1 cellular context compared by ENCODE assay signal in the genomic region with DNA sequence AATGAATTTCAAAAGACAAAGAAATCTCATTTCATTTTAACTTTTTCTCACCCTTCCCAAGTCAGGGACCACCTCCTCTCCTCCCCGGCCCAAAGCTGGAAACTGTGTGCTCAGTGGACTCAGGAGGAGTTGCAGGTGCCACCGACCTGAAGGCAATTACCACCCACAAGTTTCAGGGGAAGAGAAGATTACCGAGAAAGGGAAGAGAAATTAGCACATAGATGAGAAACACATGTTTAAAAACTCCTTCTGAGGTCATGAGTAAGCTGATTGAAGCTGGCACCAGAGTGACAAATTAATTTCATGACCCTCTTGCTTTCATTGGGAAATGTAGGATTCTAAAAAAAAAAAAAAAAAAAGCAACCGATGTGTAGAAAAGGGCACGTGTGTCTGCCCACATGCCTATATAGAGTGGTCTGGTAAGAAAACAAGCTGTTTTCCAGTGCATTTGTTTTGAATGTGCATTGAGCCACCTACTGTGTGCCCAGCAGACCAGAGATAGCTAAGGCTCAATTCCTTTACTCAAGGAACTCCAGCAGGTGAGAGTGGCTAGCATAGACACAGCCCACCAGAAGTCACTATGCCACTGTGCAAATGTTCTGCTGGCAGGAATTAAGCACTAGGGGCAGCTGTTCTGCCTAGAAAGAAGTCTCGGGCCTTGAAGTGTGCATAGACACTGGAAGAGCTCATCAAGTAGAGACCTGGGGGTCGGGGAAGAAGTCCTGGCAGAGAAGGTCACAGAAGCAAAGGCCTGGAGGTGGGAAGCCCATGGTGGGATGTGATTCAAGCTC.
TF ChIP-seq lines count a peak whose summit lies in the region.

No MANE protein-coding gene starts in this region.

TF ChIP-seq in GM12878, 131 proteins besides CTCF, POLR2A, EP300 and RAD21 (continued from another document and continues in another):
- TF ChIP-seq, protein P1, sequence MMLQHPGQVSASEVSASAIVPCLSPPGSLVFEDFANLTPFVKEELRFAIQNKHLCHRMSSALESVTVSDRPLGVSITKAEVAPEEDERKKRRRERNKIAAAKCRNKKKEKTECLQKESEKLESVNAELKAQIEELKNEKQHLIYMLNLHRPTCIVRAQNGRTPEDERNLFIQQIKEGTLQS (IDR thresholded peaks at IDR 0.05; ENCODE audit: borderline replicate concordance, extremely low read depth, low read depth, low read length): no peak
- TF ChIP-seq, protein P2, sequence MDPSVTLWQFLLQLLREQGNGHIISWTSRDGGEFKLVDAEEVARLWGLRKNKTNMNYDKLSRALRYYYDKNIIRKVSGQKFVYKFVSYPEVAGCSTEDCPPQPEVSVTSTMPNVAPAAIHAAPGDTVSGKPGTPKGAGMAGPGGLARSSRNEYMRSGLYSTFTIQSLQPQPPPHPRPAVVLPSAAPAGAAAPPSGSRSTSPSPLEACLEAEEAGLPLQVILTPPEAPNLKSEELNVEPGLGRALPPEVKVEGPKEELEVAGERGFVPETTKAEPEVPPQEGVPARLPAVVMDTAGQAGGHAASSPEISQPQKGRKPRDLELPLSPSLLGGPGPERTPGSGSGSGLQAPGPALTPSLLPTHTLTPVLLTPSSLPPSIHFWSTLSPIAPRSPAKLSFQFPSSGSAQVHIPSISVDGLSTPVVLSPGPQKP (IDR thresholded peaks at IDR 0.05; ENCODE audit: low read depth, low read length): no peak
- TF ChIP-seq TBL1XR1 (IDR thresholded peaks at IDR 0.05; ENCODE audit: low read depth, low read length): no peak
- TF ChIP-seq RBBP5 (conservative IDR thresholded peaks at IDR 0.05): no peak
- no peak for TF ChIP-seq ZNF384 (IDR thresholded peaks at IDR 0.05; ENCODE audit: borderline replicate concordance, low read depth, low read length)
- TF ChIP-seq TCF3 (IDR thresholded peaks at IDR 0.05; ENCODE audit: borderline replicate concordance, insufficient read depth, low read depth, low read length): no peak
- TF ChIP-seq RELA (IDR thresholded peaks at IDR 0.05; ENCODE audit: borderline replicate concordance, partially characterized antibody): no peak
- TF ChIP-seq IKZF1 (conservative IDR thresholded peaks at IDR 0.05): peak; percentile 63
- TF ChIP-seq, protein P3, sequence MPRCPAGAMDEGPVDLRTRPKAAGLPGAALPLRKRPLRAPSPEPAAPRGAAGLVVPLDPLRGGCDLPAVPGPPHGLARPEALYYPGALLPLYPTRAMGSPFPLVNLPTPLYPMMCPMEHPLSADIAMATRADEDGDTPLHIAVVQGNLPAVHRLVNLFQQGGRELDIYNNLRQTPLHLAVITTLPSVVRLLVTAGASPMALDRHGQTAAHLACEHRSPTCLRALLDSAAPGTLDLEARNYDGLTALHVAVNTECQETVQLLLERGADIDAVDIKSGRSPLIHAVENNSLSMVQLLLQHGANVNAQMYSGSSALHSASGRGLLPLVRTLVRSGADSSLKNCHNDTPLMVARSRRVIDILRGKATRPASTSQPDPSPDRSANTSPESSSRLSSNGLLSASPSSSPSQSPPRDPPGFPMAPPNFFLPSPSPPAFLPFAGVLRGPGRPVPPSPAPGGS (IDR thresholded peaks at IDR 0.05; ENCODE audit: borderline replicate concordance, insufficient read depth, low read depth, low read length, poor library complexity, severe bottlenecking): no peak
- no peak for TF ChIP-seq HCFC1 (IDR thresholded peaks at IDR 0.05; ENCODE audit: low read length)
- TF ChIP-seq, protein P4, sequence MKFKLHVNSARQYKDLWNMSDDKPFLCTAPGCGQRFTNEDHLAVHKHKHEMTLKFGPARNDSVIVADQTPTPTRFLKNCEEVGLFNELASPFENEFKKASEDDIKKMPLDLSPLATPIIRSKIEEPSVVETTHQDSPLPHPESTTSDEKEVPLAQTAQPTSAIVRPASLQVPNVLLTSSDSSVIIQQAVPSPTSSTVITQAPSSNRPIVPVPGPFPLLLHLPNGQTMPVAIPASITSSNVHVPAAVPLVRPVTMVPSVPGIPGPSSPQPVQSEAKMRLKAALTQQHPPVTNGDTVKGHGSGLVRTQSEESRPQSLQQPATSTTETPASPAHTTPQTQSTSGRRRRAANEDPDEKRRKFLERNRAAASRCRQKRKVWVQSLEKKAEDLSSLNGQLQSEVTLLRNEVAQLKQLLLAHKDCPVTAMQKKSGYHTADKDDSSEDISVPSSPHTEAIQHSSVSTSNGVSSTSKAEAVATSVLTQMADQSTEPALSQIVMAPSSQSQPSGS (IDR thresholded peaks at IDR 0.05; ENCODE audit: low read length): no peak
- TF ChIP-seq SUPT20H (IDR thresholded peaks at IDR 0.05; ENCODE audit: borderline replicate concordance, control insufficient read depth, low read depth, low read length): no peak
- peak; percentile 74 for TF ChIP-seq MTA2 (IDR thresholded peaks at IDR 0.05; ENCODE audit: low read depth)
- TF ChIP-seq, protein P5, sequence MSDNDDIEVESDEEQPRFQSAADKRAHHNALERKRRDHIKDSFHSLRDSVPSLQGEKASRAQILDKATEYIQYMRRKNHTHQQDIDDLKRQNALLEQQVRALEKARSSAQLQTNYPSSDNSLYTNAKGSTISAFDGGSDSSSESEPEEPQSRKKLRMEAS (IDR thresholded peaks at IDR 0.05; ENCODE audit: low read depth, low read length): no peak
- TF ChIP-seq, protein P6, sequence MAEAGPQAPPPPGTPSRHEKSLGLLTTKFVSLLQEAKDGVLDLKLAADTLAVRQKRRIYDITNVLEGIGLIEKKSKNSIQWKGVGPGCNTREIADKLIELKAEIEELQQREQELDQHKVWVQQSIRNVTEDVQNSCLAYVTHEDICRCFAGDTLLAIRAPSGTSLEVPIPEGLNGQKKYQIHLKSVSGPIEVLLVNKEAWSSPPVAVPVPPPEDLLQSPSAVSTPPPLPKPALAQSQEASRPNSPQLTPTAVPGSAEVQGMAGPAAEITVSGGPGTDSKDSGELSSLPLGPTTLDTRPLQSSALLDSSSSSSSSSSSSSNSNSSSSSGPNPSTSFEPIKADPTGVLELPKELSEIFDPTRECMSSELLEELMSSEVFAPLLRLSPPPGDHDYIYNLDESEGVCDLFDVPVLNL (IDR thresholded peaks at IDR 0.05; ENCODE audit: low read depth, low read length): no peak
- TF ChIP-seq SMC3 (IDR thresholded peaks at IDR 0.05; ENCODE audit: borderline replicate concordance, low read length): no peak
- TF ChIP-seq MEF2A (IDR thresholded peaks at IDR 0.05; ENCODE audit: insufficient read depth, low read depth, low read length): no peak
- no peak for TF ChIP-seq JUNB (IDR thresholded peaks at IDR 0.05)
- no peak for TF ChIP-seq ZNF274 (IDR thresholded peaks at IDR 0.05; ENCODE audit: insufficient read depth, insufficient read length)
- TF ChIP-seq ZNF217 (IDR thresholded peaks at IDR 0.05): no peak
- TF ChIP-seq PML (IDR thresholded peaks at IDR 0.05; ENCODE audit: low read length): no peak
- TF ChIP-seq, protein P7, sequence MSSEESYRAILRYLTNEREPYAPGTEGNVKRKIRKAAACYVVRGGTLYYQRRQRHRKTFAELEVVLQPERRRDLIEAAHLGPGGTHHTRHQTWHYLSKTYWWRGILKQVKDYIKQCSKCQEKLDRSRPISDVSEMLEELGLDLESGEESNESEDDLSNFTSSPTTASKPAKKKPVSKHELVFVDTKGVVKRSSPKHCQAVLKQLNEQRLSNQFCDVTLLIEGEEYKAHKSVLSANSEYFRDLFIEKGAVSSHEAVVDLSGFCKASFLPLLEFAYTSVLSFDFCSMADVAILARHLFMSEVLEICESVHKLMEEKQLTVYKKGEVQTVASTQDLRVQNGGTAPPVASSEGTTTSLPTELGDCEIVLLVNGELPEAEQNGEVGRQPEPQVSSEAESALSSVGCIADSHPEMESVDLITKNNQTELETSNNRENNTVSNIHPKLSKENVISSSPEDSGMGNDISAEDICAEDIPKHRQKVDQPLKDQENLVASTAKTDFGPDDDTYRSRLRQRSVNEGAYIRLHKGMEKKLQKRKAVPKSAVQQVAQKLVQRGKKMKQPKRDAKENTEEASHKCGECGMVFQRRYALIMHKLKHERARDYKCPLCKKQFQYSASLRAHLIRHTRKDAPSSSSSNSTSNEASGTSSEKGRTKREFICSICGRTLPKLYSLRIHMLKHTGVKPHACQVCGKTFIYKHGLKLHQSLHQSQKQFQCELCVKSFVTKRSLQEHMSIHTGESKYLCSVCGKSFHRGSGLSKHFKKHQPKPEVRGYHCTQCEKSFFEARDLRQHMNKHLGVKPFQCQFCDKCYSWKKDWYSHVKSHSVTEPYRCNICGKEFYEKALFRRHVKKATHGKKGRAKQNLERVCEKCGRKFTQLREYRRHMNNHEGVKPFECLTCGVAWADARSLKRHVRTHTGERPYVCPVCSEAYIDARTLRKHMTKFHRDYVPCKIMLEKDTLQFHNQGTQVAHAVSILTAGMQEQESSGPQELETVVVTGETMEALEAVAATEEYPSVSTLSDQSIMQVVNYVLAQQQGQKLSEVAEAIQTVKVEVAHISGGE (CRISPR knock-in tag; IDR thresholded peaks at IDR 0.05): no peak
- TF ChIP-seq, protein P8, sequence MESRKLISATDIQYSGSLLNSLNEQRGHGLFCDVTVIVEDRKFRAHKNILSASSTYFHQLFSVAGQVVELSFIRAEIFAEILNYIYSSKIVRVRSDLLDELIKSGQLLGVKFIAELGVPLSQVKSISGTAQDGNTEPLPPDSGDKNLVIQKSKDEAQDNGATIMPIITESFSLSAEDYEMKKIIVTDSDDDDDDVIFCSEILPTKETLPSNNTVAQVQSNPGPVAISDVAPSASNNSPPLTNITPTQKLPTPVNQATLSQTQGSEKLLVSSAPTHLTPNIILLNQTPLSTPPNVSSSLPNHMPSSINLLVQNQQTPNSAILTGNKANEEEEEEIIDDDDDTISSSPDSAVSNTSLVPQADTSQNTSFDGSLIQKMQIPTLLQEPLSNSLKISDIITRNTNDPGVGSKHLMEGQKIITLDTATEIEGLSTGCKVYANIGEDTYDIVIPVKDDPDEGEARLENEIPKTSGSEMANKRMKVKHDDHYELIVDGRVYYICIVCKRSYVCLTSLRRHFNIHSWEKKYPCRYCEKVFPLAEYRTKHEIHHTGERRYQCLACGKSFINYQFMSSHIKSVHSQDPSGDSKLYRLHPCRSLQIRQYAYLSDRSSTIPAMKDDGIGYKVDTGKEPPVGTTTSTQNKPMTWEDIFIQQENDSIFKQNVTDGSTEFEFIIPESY (IDR thresholded peaks at IDR 0.05): no peak
- no peak for TF ChIP-seq ZNF24 (IDR thresholded peaks at IDR 0.05)
- no peak for TF ChIP-seq ASH2L (IDR thresholded peaks at IDR 0.05; ENCODE audit: borderline replicate concordance, low read depth)
- TF ChIP-seq DPF2 (IDR thresholded peaks at IDR 0.05): peak; percentile 55; the same call in 1 of the 2 replicates
- no peak for TF ChIP-seq MYB (IDR thresholded peaks at IDR 0.05; ENCODE audit: borderline replicate concordance, low read depth, low read length)
- no peak for TF ChIP-seq ZZZ3 (IDR thresholded peaks at IDR 0.05; ENCODE audit: control insufficient read depth, insufficient read length, low read depth)
- TF ChIP-seq SIN3A (IDR thresholded peaks at IDR 0.05; ENCODE audit: low read depth, low read length): no peak
- TF ChIP-seq MYC (IDR thresholded peaks at IDR 0.05; ENCODE audit: insufficient read depth, insufficient read length, insufficient replicate concordance, low read length, severe bottlenecking): no peak
- no peak for TF ChIP-seq ZBED1 (IDR thresholded peaks at IDR 0.05; ENCODE audit: borderline replicate concordance)
- no peak for TF ChIP-seq FOS (IDR thresholded peaks at IDR 0.05; ENCODE audit: borderline replicate concordance, extremely low read depth, insufficient read length)
- TF ChIP-seq, protein P9, sequence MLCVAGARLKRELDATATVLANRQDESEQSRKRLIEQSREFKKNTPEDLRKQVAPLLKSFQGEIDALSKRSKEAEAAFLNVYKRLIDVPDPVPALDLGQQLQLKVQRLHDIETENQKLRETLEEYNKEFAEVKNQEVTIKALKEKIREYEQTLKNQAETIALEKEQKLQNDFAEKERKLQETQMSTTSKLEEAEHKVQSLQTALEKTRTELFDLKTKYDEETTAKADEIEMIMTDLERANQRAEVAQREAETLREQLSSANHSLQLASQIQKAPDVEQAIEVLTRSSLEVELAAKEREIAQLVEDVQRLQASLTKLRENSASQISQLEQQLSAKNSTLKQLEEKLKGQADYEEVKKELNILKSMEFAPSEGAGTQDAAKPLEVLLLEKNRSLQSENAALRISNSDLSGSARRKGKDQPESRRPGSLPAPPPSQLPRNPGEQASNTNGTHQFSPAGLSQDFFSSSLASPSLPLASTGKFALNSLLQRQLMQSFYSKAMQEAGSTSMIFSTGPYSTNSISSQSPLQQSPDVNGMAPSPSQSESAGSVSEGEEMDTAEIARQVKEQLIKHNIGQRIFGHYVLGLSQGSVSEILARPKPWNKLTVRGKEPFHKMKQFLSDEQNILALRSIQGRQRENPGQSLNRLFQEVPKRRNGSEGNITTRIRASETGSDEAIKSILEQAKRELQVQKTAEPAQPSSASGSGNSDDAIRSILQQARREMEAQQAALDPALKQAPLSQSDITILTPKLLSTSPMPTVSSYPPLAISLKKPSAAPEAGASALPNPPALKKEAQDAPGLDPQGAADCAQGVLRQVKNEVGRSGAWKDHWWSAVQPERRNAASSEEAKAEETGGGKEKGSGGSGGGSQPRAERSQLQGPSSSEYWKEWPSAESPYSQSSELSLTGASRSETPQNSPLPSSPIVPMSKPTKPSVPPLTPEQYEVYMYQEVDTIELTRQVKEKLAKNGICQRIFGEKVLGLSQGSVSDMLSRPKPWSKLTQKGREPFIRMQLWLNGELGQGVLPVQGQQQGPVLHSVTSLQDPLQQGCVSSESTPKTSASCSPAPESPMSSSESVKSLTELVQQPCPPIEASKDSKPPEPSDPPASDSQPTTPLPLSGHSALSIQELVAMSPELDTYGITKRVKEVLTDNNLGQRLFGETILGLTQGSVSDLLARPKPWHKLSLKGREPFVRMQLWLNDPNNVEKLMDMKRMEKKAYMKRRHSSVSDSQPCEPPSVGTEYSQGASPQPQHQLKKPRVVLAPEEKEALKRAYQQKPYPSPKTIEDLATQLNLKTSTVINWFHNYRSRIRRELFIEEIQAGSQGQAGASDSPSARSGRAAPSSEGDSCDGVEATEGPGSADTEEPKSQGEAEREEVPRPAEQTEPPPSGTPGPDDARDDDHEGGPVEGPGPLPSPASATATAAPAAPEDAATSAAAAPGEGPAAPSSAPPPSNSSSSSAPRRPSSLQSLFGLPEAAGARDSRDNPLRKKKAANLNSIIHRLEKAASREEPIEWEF (IDR thresholded peaks at IDR 0.05; ENCODE audit: insufficient replicate concordance, low read depth, low read length): no peak
- no peak for TF ChIP-seq SMAD5 (IDR thresholded peaks at IDR 0.05; ENCODE audit: low read depth)
